ENCODE assay signal across 18 cellular contexts in the genomic region with DNA sequence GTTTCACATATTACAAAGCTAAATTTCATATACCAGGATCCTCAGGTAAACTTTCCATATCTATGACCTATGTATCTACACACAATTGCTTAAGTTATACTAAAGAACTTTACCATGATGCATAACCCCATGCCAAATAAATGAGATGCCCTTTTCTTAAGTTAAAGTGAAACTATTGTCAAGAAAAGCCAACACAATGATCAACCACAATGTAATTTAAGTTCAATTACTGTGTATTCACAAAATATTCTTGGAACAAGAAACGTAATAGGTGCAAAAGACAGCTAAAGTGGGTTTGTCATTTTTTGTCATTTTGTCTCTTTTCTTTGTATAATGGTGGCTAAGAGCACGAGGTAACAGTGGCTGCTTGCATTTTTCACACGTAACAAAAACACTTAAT. TPM values are rescaled to one million over a fixed set of nuclear protein-coding genes. Genes with fewer than 3 reads are reported as not detected.
DNase-seq lines count a peak whose midpoint lies in the region; ATAC-seq, FAIRE-seq and TF ChIP-seq lines count a peak whose summit lies in the region.
"Had no signal": no experiment of that assay in that cellular context is flagged by ENCODE, and none has a peak within 500 bp of the region (broad histone marks: within the 10 kb centered on the region; RNA-seq: fewer than 3 reads in every experiment).

No MANE protein-coding gene starts in this region.

- H3K27ac Mint-ChIP-seq in activated naive CD4-positive, alpha-beta T cell treated with anti-CD3 and anti-CD28 coated beads, Interleukin-2, amount 10 ng/mL, durations not matched to agents 7 days and 5 days: peak overlapping the region; percentile 95
- peak overlapping the region; percentile 54 for H3K27ac Mint-ChIP-seq in stimulated activated naive CD8-positive, alpha-beta T cell treated with anti-CD3 and anti-CD28 coated beads, Interleukin-15, Interleukin-2, amounts not matched to agents 100 ng/mL and 50 ng/mL, for 24 hours

- POLR2A ChIA-PET in GM12878 (lab: Charles Lee): interaction anchor here (0.6 to 3.2 kb wide), 4 partner anchors 22 to 191 kb away, joined by 3 to 24 read pairs (median 4); no protein-coding TSS in a partner anchor

- peaks cover 94% of the 10 kb centered on the region for H3F3A ChIP-seq in SU-DHL-6 (ENCODE audit: insufficient read depth)

- no TSS peak for BruUV-seq in GM12878 (replicated peaks; lab: Mats Ljungman, UMichigan)

- H2AFZ ChIP-seq in SU-DHL-6 (ENCODE audit: low read depth, low read length, severe bottlenecking) (no peak overlapping the region), GM12878 (ENCODE audit: control insufficient read depth, low read depth, low read length) (no peak overlapping the region)
- H2AFZ ChIP-seq: GM23248 had no signal

- in situ Hi-C loops in GM12878 (cut with MboI): no loop called here

- TF ChIP-seq EP300 in GM12878 (IDR thresholded peaks at IDR 0.05; ENCODE audit: borderline replicate concordance in 1 of 2, control insufficient read depth in 1 of 2, low read depth in 2 of 2, low read length in 2 of 2): no peak

- peaks cover 46% of the 10 kb centered on the region for H3K36me3 Mint-ChIP-seq in activated naive CD4-positive, alpha-beta T cell treated with anti-CD3 and anti-CD28 coated beads, Interleukin-2, amount 10 ng/mL, durations not matched to agents 7 days and 5 days
- peaks cover 61% of the 10 kb centered on the region for H3K36me3 Mint-ChIP-seq in stimulated activated naive CD8-positive, alpha-beta T cell treated with anti-CD3 and anti-CD28 coated beads, Interleukin-15, Interleukin-2, amounts not matched to agents 100 ng/mL and 50 ng/mL, for 24 hours (ENCODE audit: low read depth)

- H3K79me2 ChIP-seq in SU-DHL-6 (ENCODE audit: insufficient read depth, low read length): peaks cover 81% of the 10 kb centered on the region
- peaks cover 93% of the 10 kb centered on the region for H3K79me2 ChIP-seq in GM12878 (ENCODE audit: control insufficient read depth, insufficient read depth, low read length)

- DNase-seq in activated naive CD4-positive, alpha-beta T cell treated with anti-CD3 and anti-CD28 coated beads, Interleukin-2, amount 10 ng/mL, durations not matched to agents 7 days and 5 days: no peak
- DNase-seq in activated naive CD4-positive, alpha-beta T cell (lab: John Stamatoyannopoulos, UW): no peak
- DNase-seq in GM12878 (ENCODE audit: low read depth, low spot score) (no peak), SIG-M5 (lab: John Stamatoyannopoulos, UW) (no peak), NCI-H524 (lab: John Stamatoyannopoulos, UW) (no peak)
- DNase-seq: activated T-cell treated with anti-CD3 and anti-CD28 coated beads, Interleukin-2, amount 50 U/mL, for 4 hours; anterior cingulate cortex; GM23248; kidney glomerular epithelial cell; midbrain; NCI-H1930; NCI-H446 treated with DMSO at 0.1 percent for 48 hours; right cardiac atrium had no signal

- TF ChIP-seq CTCF in SU-DHL-6 (IDR thresholded peaks at IDR 0.05; ENCODE audit: insufficient read depth, low read length, poor library complexity, severe bottlenecking): no peak
- no peak for TF ChIP-seq CTCF in GM12878 (IDR thresholded peaks at IDR 0.05 in 2 of 3, conservative IDR thresholded peaks at IDR 0.05 in 1 of 3; ENCODE audit: control insufficient read depth in 2 of 3, extremely low read depth in 1 of 3, insufficient read depth in 1 of 3, low read depth in 3 of 3, low read length in 3 of 3)

- TF ChIP-seq POLR2A in GM12878 (IDR thresholded peaks at IDR 0.05; ENCODE audit: low read depth, low read length): no peak

- no peaks in the 10 kb centered on the region for H3K9me3 ChIP-seq in SU-DHL-6 (ENCODE audit: insufficient read depth, low read length)
- H3K9me3 ChIP-seq in GM12878 (replicated peaks; ENCODE audit: control insufficient read depth, insufficient read depth, low read length): no peaks in the 10 kb centered on the region
- H3K9me3 ChIP-seq: suprapubic skin had no signal

- H3K4me3 Mint-ChIP-seq in activated naive CD4-positive, alpha-beta T cell treated with anti-CD3 and anti-CD28 coated beads, Interleukin-2, amount 10 ng/mL, durations not matched to agents 7 days and 5 days: peak overlapping the region; percentile 45
- H3K4me3 Mint-ChIP-seq in stimulated activated naive CD8-positive, alpha-beta T cell treated with anti-CD3 and anti-CD28 coated beads, Interleukin-15, Interleukin-2, amounts not matched to agents 100 ng/mL and 50 ng/mL, for 24 hours: no peak overlapping the region
- H3K4me3 Mint-ChIP-seq: activated T-cell treated with anti-CD3 and anti-CD28 coated beads, Interleukin-2, amount 50 U/mL, for 4 hours had no signal

- H3K9me3 Mint-ChIP-seq in activated naive CD4-positive, alpha-beta T cell treated with anti-CD3 and anti-CD28 coated beads, Interleukin-2, amount 10 ng/mL, durations not matched to agents 7 days and 5 days: no peaks in the 10 kb centered on the region
- no peaks in the 10 kb centered on the region for H3K9me3 Mint-ChIP-seq in stimulated activated naive CD8-positive, alpha-beta T cell treated with anti-CD3 and anti-CD28 coated beads, Interleukin-15, Interleukin-2, amounts not matched to agents 100 ng/mL and 50 ng/mL, for 24 hours
- H3K9me3 Mint-ChIP-seq: activated T-cell treated with anti-CD3 and anti-CD28 coated beads, Interleukin-2, amount 50 U/mL, for 4 hours had no signal

- H4K20me1 ChIP-seq in SU-DHL-6 (ENCODE audit: low read depth, low read length) (no peaks in the 10 kb centered on the region), GM12878 (ENCODE audit: control insufficient read depth, insufficient read depth) (no peaks in the 10 kb centered on the region)

- H3K27me3 Mint-ChIP-seq in activated naive CD4-positive, alpha-beta T cell treated with anti-CD3 and anti-CD28 coated beads, Interleukin-2, amount 10 ng/mL, durations not matched to agents 7 days and 5 days: no peaks in the 10 kb centered on the region
- H3K27me3 Mint-ChIP-seq in stimulated activated naive CD8-positive, alpha-beta T cell treated with anti-CD3 and anti-CD28 coated beads, Interleukin-15, Interleukin-2, amounts not matched to agents 100 ng/mL and 50 ng/mL, for 24 hours: no peaks in the 10 kb centered on the region

- SMC1A ChIA-PET in GM12878 (lab: Charles Lee; ENCODE audit: uncharacterized antibody, unreplicated experiment): interaction anchor here (1.2 to 4.2 kb wide), 6 partner anchors 10 to 205 kb away, joined by 3 to 25 read pairs (median 12); no protein-coding TSS in a partner anchor

- CTCF ChIA-PET in activated naive CD4-positive, alpha-beta T cell treated with anti-CD3 and anti-CD28 coated beads, Interleukin-2, amount 10 ng/mL, durations not matched to agents 7 days and 5 days (lab: Charles Lee): interaction anchor here (0.7 to 1.3 kb wide), 4 partner anchors 10 to 195 kb away, joined by 3 read pairs; no protein-coding TSS in a partner anchor
- CTCF ChIA-PET in GM12878 (lab: Yijun Ruan, JAX): interaction anchor here (0.6 to 3.9 kb wide), 7 partner anchors 14 to 196 kb away, joined by 3 to 27 read pairs (median 3); no protein-coding TSS in a partner anchor

- H3K36me3 ChIP-seq in SU-DHL-6 (ENCODE audit: low read length) (peaks cover 60% of the 10 kb centered on the region), GM12878 (ENCODE audit: control insufficient read depth in 2 of 2, insufficient read depth in 2 of 2, low read length in 1 of 2) (peaks cover 5 to 35% of the 10 kb centered on the region in 2 experiments)

- 61% methylated on average over 3 of the region's 3 CpGs for WGBS in GM12878 (ENCODE audit: insufficient coverage, insufficient replicate concordance, low lambda C conversion rate, missing lambda C conversion rate)

- H3K27me3 ChIP-seq in SU-DHL-6 (ENCODE audit: low read length): no peaks in the 10 kb centered on the region
- no peaks in the 10 kb centered on the region for H3K27me3 ChIP-seq in GM12878 (replicated peaks in 1 of 2; ENCODE audit: control insufficient read depth in 2 of 2, insufficient read depth in 2 of 2, low read length in 1 of 2)
- H3K27me3 ChIP-seq: suprapubic skin had no signal

- no peak for TF ChIP-seq RAD21 in GM12878 (IDR thresholded peaks at IDR 0.05; ENCODE audit: insufficient read depth, low read depth, low read length)

- H3K4me2 ChIP-seq in SU-DHL-6 (ENCODE audit: low read depth, low read length, poor library complexity, severe bottlenecking) (peak overlapping the region; percentile 78), GM12878 (ENCODE audit: control insufficient read depth, insufficient read depth) (peak overlapping the region; percentile 81)

- H3K9ac ChIP-seq in SU-DHL-6 (ENCODE audit: low read length) (peak overlapping the region; percentile 55), GM12878 (ENCODE audit: control insufficient read depth, insufficient read depth, low read length) (peak overlapping the region; percentile 71)
- H3K9ac ChIP-seq: GM23248 had no signal

- H3K9me2 ChIP-seq in SU-DHL-6 (replicated peaks; ENCODE audit: insufficient read depth, low read length): no peaks in the 10 kb centered on the region

- H3K27ac ChIP-seq in SU-DHL-6 (ENCODE audit: low read depth, low read length) (peak overlapping the region; percentile 95), GM12878 (ENCODE audit: control insufficient read depth, insufficient read depth) (peak overlapping the region; percentile 96)
- H3K27ac ChIP-seq: GM23248, suprapubic skin had no signal

- RAD21 ChIA-PET in GM12878 (lab: Charles Lee; ENCODE audit: unreplicated experiment): interaction anchor here (2.6 to 5.9 kb wide), 3 partner anchors 54 to 196 kb away, joined by 9 to 95 read pairs (median 10); no protein-coding TSS in a partner anchor

- intact Hi-C loops in GM12878 (cut with micrococcal nuclease; ENCODE audit: unreplicated experiment): loop anchor here (2.0 kb wide), 1 partner anchor 15 kb away; no protein-coding TSS in a partner anchor

- H3K4me1 ChIP-seq in GM12878 (ENCODE audit: control insufficient read depth, insufficient read depth, low read length): peaks cover 77% of the 10 kb centered on the region
- H3K4me1 ChIP-seq: suprapubic skin had no signal

- ATAC-seq in GM12878 (no peak), GM19467 (IDR thresholded peaks at IDR 0.05; ENCODE audit: unreplicated experiment) (no peak)
- ATAC-seq: HepG2, right cardiac atrium had no signal

- H3K4me1 Mint-ChIP-seq in activated naive CD4-positive, alpha-beta T cell treated with anti-CD3 and anti-CD28 coated beads, Interleukin-2, amount 10 ng/mL, durations not matched to agents 7 days and 5 days: peaks cover 66% of the 10 kb centered on the region
- H3K4me1 Mint-ChIP-seq in stimulated activated naive CD8-positive, alpha-beta T cell treated with anti-CD3 and anti-CD28 coated beads, Interleukin-15, Interleukin-2, amounts not matched to agents 100 ng/mL and 50 ng/mL, for 24 hours (ENCODE audit: low read depth): peaks cover 73% of the 10 kb centered on the region

- peak overlapping the region; percentile 21 for H3K4me3 ChIP-seq in SU-DHL-6 (ENCODE audit: insufficient read depth, low read length, poor library complexity, severe bottlenecking)
- H3K4me3 ChIP-seq in GM12878: peak overlapping the region; percentile 55; the same call in 1 of the 2 replicates
- H3K4me3 ChIP-seq: GM23248, suprapubic skin had no signal

- FAIRE-seq in GM12878 (lab: Jason Lieb, UNC): no peak
- FAIRE-seq: HepG2 had no signal

RNA-seq across cellular contexts. Expression of a gene that starts 18.6 kb away (rescaled TPM):
- total RNA-seq in GM12878 (2013; cell fraction: nucleolus; rRNA removed): 327 and 357 TPM in 2 replicates
- total RNA-seq in GM12878 (2014; rRNA removed) (35.2 and 42.1 TPM in 2 replicates), GM12878 (2014; rRNA removed; fragmentation: Illumina TruSeq; extraction: Trizol) (46.3 and 49.8 TPM in 2 replicates), GM12878 (2021) (55.0 and 59.4 TPM in 2 replicates)
- 38.8 TPM for polyA plus RNA-seq in GM12878 (2011; ENCODE audit: low read depth)
- polyA plus RNA-seq in GM12878 (2011; rRNA removed) (87.4 and 116 TPM in 2 replicates), GM12878 (2014; fragmentation: Illumina TruSeq; extraction: Trizol) (38.2 and 55.0 TPM in 2 replicates), GM12878 (2014; fragmentation: Nextera tagmentation; extraction: Ambion mirVana) (10 to 100 TPM; 14.5 to 14.6 TPM), GM12878 (2014; rRNA removed) (29.2 and 34.3 TPM in 2 replicates), GM12878 (2016; fragmentation: Nextera tagmentation; extraction: Ambion mirVana) (10 to 100 TPM; 46.2 to 49.2 TPM)
- 26.8 and 34.0 TPM in 2 replicates for polyA plus RNA-seq in GM12878 (2011; cell fraction: cytosol; rRNA removed)
- 94.3 and 132 TPM in 2 replicates for polyA plus RNA-seq in GM12878 (2011; cell fraction: nucleus; rRNA removed)
- polyA plus RNA-seq in GM12878 (2012): 48.8 and 69.8 TPM in 2 replicates
- 45.8 and 63.5 TPM in 2 replicates for polyA minus RNA-seq in GM12878 (2011; rRNA and poly(A)+ RNA removed)
- 13.2 and 23.1 TPM in 2 replicates for polyA minus RNA-seq in GM12878 (2011; cell fraction: cytosol; rRNA and poly(A)+ RNA removed)
- polyA minus RNA-seq in GM12878 (2011; cell fraction: nucleus; rRNA and poly(A)+ RNA removed): 42.9 and 56.6 TPM in 2 replicates
